16 cellular contexts compared by ENCODE assay signal in the genomic region with DNA sequence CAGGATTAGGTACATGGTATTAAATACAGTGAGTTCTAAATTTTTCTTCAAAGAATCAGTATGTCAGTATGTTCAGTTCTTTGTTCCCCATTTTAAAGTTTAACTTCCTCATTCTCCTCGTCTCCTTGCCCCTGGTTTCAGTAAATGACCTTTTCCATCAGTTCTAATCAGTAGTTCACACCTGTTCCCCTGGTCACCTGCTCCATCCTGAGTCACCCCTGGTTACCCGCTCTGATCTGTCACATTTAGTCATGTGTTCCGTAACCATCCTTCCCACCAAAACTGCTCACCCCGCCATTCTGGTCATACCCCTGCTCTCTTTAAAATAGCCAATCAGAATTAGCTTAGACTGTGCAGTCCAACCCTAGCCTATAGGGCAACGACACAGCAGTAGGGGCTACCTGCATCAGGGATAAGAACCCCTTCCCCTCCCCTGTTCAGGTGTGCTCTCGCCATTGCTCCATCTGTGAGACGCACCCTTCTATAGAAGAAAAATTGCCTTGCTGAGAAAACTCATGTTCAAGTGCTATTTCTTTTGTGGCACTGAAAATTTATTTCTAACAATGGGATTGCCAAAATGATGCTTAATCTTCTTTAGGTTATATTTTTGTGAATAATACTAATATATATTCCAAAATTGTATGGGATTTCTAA.
"Had no signal": no experiment of that assay in that cellular context is flagged by ENCODE, and none has a peak within 500 bp of the region (broad histone marks: within the 10 kb centered on the region; RNA-seq: fewer than 3 reads in every experiment).

No MANE protein-coding gene starts in this region.

- H3K4me1 Mint-ChIP-seq: central memory CD8-positive, alpha-beta T cell; neural progenitor cell had no signal

- H3K4me3 ChIP-seq: neural progenitor cell, ovary, tibial artery, uterus had no signal

- H3K9me3 Mint-ChIP-seq: central memory CD8-positive, alpha-beta T cell had no signal

- H3K9me3 ChIP-seq: ovary, tibial artery, uterus had no signal

- H3K27me3 ChIP-seq: brain microvascular endothelial cell, neural progenitor cell, ovary, tibial artery, uterus had no signal

- ATAC-seq: left lobe of liver had no signal

- H3K27me3 Mint-ChIP-seq: central memory CD8-positive, alpha-beta T cell had no signal

- H3K9ac ChIP-seq: neural progenitor cell had no signal

- H3K4me3 Mint-ChIP-seq: central memory CD8-positive, alpha-beta T cell; neural progenitor cell had no signal

- H3K27ac Mint-ChIP-seq: neural progenitor cell had no signal

- H3K4me2 ChIP-seq: neural progenitor cell had no signal

- DNase-seq: activated CD4-positive, CD25-positive, alpha-beta regulatory T cell; activated naive CD4-positive, alpha-beta T cell treated with Interleukin-2 at 50 U/mL for 16 hours; anterior cingulate cortex; brain microvascular endothelial cell; cortex of kidney; effector CD4-positive, alpha-beta T cell; foreskin fibroblast; hippocampal formation; midbrain; ovary; stimulated activated CD4-positive, alpha-beta T cell treated with anti-CD3 and anti-CD28 coated beads, Interleukin-1b, Interleukin-23, amount 100 ng/mL, for 48 hours; tibial artery; uterus had no signal

- H2AFZ ChIP-seq: neural progenitor cell had no signal

- H3K27ac ChIP-seq: brain microvascular endothelial cell, neural progenitor cell, ovary, tibial artery, uterus had no signal

- H3K4me1 ChIP-seq: neural progenitor cell, uterus had no signal

- H3K36me3 ChIP-seq: brain microvascular endothelial cell, neural progenitor cell, ovary, tibial artery, uterus had no signal
